ENCODE assay signal across 8 cellular contexts in genomic region chr2:226031078-226031937, GRCh38.
DNase-seq lines count a peak whose midpoint lies in the region; ATAC-seq and TF ChIP-seq lines count a peak whose summit lies in the region.

No MANE protein-coding gene starts in this region.

- peak overlapping the region; percentile 90 to 95 (median 91) for H3K4me3 Mint-ChIP-seq in brain

- H3K9me3 ChIP-seq in iPS-15b (ENCODE audit: control insufficient read depth, insufficient read depth, low read length): no peaks in the 10 kb centered on the region

- H3K9me3 Mint-ChIP-seq in brain: peaks cover 3 to 7% (median 5%) of the 10 kb centered on the region in 5 experiments

- H3K36me3 ChIP-seq in iPS-15b (ENCODE audit: control insufficient read depth, insufficient read depth, low read length): no peaks in the 10 kb centered on the region

- peaks cover 38% of the 10 kb centered on the region for H3K4me1 Mint-ChIP-seq in brain

- H3K4me1 ChIP-seq in iPS-15b (ENCODE audit: control insufficient read depth, insufficient read depth, low read length): peaks cover 10% of the 10 kb centered on the region

- peak overlapping the region; percentile 82 for H3K9ac ChIP-seq in iPS-15b (ENCODE audit: low read depth, low read length)

- H3K36me3 Mint-ChIP-seq in brain: no peaks in the 10 kb centered on the region

- peak overlapping the region; percentile 76 for H3K4me3 ChIP-seq in iPS-15b (ENCODE audit: low read depth, low read length)

- H3K27ac Mint-ChIP-seq in brain: peak overlapping the region; percentile 86 to 98 (median 94)

- H3K27me3 Mint-ChIP-seq in brain: peaks cover 7% of the 10 kb centered on the region

- DNase-seq in GM04504 (ENCODE audit: low read depth) (peak; percentile 21), HPDE6-E6E7 (ENCODE audit: extremely low spot score) (peak; percentile 54), OCI-M1 (lab: John Stamatoyannopoulos, UW) (peak; percentile 33), sciatic nerve (ENCODE audit: low spot score) (peak; percentile 70), middle frontal gyrus (ENCODE audit: extremely low spot score, low spot score) (no peak)

- H3K27me3 ChIP-seq in iPS-15b (ENCODE audit: control insufficient read depth, insufficient read depth, low read length): peaks cover 10% of the 10 kb centered on the region

- peak; percentile 91 for ATAC-seq in sciatic nerve
- ATAC-seq in GM19328 (IDR thresholded peaks at IDR 0.05; ENCODE audit: unreplicated experiment): no peak

- intact Hi-C loops in sciatic nerve (cut with DNase I): no loop called here

- TF ChIP-seq CTCF in brain (conservative IDR thresholded peaks at IDR 0.05): no peak
